In the genomic region with DNA sequence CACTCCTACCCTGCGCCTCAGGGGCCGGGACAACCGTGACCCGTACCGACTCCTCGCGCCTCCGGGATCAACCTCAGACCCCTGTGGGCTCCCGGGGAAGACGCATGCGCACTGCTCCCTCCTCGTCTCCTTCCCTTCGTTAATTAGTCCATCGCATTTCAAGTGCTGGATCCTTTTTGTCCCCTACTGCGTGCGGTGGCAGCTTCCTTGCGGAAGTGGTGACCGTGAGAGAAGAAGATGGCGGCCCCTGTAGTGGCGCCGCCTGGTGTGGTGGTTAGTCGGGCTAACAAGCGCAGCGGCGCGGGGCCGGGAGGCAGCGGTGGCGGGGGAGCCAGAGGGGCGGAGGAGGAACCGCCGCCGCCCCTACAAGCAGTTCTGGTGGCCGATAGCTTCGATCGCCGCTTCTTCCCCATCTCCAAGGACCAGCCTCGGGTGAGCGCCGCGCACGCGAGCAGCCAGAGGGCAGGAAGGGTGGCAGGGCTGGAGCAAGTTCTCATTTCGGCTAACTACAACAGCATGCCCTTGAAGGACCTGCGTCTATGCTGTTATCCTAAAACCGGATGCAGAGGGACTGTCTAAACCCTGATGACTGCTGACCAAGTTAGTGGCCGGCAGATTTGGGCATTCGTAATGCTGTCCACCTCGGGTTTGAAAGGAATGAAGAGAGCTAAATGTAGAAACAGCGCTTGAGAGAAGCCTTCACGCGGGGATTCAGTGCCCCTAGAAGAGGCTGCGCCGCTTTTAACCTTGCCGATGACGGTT, we compare ENCODE assay signal across 1 cellular context.
TF ChIP-seq lines count a peak whose summit lies in the region.

A gene (plus strand): TSS at position 210 of the 762 bp plus-strand sequence. CDS start 28 bp downstream, at position 238.

TF ChIP-seq in HepG2, 621 proteins besides CTCF, POLR2A, EP300 and RAD21 (continued from another document and continues in another):
- TF ChIP-seq, protein P1, sequence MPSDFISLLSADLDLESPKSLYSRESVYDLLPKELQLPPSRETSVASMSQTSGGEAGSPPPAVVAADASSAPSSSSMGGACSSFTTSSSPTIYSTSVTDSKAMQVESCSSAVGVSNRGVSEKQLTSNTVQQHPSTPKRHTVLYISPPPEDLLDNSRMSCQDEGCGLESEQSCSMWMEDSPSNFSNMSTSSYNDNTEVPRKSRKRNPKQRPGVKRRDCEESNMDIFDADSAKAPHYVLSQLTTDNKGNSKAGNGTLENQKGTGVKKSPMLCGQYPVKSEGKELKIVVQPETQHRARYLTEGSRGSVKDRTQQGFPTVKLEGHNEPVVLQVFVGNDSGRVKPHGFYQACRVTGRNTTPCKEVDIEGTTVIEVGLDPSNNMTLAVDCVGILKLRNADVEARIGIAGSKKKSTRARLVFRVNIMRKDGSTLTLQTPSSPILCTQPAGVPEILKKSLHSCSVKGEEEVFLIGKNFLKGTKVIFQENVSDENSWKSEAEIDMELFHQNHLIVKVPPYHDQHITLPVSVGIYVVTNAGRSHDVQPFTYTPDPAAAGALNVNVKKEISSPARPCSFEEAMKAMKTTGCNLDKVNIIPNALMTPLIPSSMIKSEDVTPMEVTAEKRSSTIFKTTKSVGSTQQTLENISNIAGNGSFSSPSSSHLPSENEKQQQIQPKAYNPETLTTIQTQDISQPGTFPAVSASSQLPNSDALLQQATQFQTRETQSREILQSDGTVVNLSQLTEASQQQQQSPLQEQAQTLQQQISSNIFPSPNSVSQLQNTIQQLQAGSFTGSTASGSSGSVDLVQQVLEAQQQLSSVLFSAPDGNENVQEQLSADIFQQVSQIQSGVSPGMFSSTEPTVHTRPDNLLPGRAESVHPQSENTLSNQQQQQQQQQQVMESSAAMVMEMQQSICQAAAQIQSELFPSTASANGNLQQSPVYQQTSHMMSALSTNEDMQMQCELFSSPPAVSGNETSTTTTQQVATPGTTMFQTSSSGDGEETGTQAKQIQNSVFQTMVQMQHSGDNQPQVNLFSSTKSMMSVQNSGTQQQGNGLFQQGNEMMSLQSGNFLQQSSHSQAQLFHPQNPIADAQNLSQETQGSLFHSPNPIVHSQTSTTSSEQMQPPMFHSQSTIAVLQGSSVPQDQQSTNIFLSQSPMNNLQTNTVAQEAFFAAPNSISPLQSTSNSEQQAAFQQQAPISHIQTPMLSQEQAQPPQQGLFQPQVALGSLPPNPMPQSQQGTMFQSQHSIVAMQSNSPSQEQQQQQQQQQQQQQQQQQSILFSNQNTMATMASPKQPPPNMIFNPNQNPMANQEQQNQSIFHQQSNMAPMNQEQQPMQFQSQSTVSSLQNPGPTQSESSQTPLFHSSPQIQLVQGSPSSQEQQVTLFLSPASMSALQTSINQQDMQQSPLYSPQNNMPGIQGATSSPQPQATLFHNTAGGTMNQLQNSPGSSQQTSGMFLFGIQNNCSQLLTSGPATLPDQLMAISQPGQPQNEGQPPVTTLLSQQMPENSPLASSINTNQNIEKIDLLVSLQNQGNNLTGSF (CRISPR knock-in tag; IDR thresholded peaks at IDR 0.05) = no peak
- no peak; the same call in 1 of the 2 replicates for TF ChIP-seq MEIS2 (CRISPR knock-in tag; IDR thresholded peaks at IDR 0.05)
- TF ChIP-seq, protein P2, sequence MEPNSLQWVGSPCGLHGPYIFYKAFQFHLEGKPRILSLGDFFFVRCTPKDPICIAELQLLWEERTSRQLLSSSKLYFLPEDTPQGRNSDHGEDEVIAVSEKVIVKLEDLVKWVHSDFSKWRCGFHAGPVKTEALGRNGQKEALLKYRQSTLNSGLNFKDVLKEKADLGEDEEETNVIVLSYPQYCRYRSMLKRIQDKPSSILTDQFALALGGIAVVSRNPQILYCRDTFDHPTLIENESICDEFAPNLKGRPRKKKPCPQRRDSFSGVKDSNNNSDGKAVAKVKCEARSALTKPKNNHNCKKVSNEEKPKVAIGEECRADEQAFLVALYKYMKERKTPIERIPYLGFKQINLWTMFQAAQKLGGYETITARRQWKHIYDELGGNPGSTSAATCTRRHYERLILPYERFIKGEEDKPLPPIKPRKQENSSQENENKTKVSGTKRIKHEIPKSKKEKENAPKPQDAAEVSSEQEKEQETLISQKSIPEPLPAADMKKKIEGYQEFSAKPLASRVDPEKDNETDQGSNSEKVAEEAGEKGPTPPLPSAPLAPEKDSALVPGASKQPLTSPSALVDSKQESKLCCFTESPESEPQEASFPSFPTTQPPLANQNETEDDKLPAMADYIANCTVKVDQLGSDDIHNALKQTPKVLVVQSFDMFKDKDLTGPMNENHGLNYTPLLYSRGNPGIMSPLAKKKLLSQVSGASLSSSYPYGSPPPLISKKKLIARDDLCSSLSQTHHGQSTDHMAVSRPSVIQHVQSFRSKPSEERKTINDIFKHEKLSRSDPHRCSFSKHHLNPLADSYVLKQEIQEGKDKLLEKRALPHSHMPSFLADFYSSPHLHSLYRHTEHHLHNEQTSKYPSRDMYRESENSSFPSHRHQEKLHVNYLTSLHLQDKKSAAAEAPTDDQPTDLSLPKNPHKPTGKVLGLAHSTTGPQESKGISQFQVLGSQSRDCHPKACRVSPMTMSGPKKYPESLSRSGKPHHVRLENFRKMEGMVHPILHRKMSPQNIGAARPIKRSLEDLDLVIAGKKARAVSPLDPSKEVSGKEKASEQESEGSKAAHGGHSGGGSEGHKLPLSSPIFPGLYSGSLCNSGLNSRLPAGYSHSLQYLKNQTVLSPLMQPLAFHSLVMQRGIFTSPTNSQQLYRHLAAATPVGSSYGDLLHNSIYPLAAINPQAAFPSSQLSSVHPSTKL (CRISPR knock-in tag; IDR thresholded peaks at IDR 0.05) = peak; percentile 65; the same call in 1 of the 2 replicates
- TF ChIP-seq HIVEP1 (CRISPR knock-in tag; IDR thresholded peaks at IDR 0.05) = 0 out of 2 replicates have a peak, but pooled peaks have one; percentile 27
- no peak for TF ChIP-seq ZNF160 (CRISPR knock-in tag; IDR thresholded peaks at IDR 0.05)
- TF ChIP-seq TSC22D2 (CRISPR knock-in tag; IDR thresholded peaks at IDR 0.05; ENCODE audit: borderline replicate concordance) = no peak
- TF ChIP-seq ZNF274 (CRISPR knock-in tag; IDR thresholded peaks at IDR 0.05) = peak; percentile 22; the same call in 1 of the 2 replicates
- TF ChIP-seq, protein P3, sequence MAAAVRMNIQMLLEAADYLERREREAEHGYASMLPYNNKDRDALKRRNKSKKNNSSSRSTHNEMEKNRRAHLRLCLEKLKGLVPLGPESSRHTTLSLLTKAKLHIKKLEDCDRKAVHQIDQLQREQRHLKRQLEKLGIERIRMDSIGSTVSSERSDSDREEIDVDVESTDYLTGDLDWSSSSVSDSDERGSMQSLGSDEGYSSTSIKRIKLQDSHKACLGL (CRISPR knock-in tag; IDR thresholded peaks at IDR 0.05) = peak; percentile 75; the same call in 1 of the 2 replicates
- no peak for TF ChIP-seq PRMT3 (CRISPR knock-in tag; IDR thresholded peaks at IDR 0.05; ENCODE audit: borderline replicate concordance, low read depth)
- TF ChIP-seq, protein P4, sequence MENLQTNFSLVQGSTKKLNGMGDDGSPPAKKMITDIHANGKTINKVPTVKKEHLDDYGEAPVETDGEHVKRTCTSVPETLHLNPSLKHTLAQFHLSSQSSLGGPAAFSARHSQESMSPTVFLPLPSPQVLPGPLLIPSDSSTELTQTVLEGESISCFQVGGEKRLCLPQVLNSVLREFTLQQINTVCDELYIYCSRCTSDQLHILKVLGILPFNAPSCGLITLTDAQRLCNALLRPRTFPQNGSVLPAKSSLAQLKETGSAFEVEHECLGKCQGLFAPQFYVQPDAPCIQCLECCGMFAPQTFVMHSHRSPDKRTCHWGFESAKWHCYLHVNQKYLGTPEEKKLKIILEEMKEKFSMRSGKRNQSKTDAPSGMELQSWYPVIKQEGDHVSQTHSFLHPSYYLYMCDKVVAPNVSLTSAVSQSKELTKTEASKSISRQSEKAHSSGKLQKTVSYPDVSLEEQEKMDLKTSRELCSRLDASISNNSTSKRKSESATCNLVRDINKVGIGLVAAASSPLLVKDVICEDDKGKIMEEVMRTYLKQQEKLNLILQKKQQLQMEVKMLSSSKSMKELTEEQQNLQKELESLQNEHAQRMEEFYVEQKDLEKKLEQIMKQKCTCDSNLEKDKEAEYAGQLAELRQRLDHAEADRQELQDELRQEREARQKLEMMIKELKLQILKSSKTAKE (CRISPR knock-in tag; IDR thresholded peaks at IDR 0.05; ENCODE audit: borderline replicate concordance) = no peak
- no peak for TF ChIP-seq TRIM24 (CRISPR knock-in tag; IDR thresholded peaks at IDR 0.05)
- no peak for TF ChIP-seq ZNF234 (CRISPR knock-in tag; conservative IDR thresholded peaks at IDR 0.05)
- no peak for TF ChIP-seq ZNF761 (CRISPR knock-in tag; conservative IDR thresholded peaks at IDR 0.05)
- peak; percentile 88 for TF ChIP-seq MED8 (CRISPR knock-in tag; IDR thresholded peaks at IDR 0.05; ENCODE audit: insufficient replicate concordance)
- no peak for TF ChIP-seq ZNF296 (CRISPR knock-in tag; conservative IDR thresholded peaks at IDR 0.05)
- TF ChIP-seq ZNF225 (CRISPR knock-in tag; IDR thresholded peaks at IDR 0.05) = no peak
- TF ChIP-seq MIXL1 (CRISPR knock-in tag; IDR thresholded peaks at IDR 0.05) = peak; percentile 100
- TF ChIP-seq FOXJ3 (CRISPR knock-in tag; IDR thresholded peaks at IDR 0.05; ENCODE audit: borderline replicate concordance) = no peak
- TF ChIP-seq PCBP2 (optimal IDR thresholded peaks at IDR 0.05; ENCODE audit: low read depth, low read length, poor library complexity, severe bottlenecking) = no peak
- TF ChIP-seq ADNP (CRISPR knock-in tag; IDR thresholded peaks at IDR 0.05) = no peak
- peak; percentile 76 for TF ChIP-seq U2AF1 (optimal IDR thresholded peaks at IDR 0.05; ENCODE audit: low read depth, low read length)
- 0 out of 2 replicates have a peak, but pooled peaks have one; percentile 19 for TF ChIP-seq ZNF777 (CRISPR knock-in tag; IDR thresholded peaks at IDR 0.05)
- TF ChIP-seq GZF1 (CRISPR knock-in tag; IDR thresholded peaks at IDR 0.05) = peak; percentile 78; the same call in 1 of the 2 replicates
- peak; percentile 23 for TF ChIP-seq SKI (IDR thresholded peaks at IDR 0.05; ENCODE audit: partially characterized antibody)
- TF ChIP-seq TCF7 (IDR thresholded peaks at IDR 0.05; ENCODE audit: low read depth) = no peak
- TF ChIP-seq, protein P5, sequence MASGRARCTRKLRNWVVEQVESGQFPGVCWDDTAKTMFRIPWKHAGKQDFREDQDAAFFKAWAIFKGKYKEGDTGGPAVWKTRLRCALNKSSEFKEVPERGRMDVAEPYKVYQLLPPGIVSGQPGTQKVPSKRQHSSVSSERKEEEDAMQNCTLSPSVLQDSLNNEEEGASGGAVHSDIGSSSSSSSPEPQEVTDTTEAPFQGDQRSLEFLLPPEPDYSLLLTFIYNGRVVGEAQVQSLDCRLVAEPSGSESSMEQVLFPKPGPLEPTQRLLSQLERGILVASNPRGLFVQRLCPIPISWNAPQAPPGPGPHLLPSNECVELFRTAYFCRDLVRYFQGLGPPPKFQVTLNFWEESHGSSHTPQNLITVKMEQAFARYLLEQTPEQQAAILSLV (CRISPR knock-in tag; IDR thresholded peaks at IDR 0.05; ENCODE audit: borderline replicate concordance) = peak; percentile 50; the same call in 1 of the 2 replicates
- no peak for TF ChIP-seq IKZF1 (IDR thresholded peaks at IDR 0.05)
- TF ChIP-seq ISX (CRISPR knock-in tag; conservative IDR thresholded peaks at IDR 0.05) = 0 out of 2 replicates have a peak, but pooled peaks have one; percentile 11
- TF ChIP-seq CC2D1A (CRISPR knock-in tag; IDR thresholded peaks at IDR 0.05) = no peak
- TF ChIP-seq MEF2D (CRISPR knock-in tag; IDR thresholded peaks at IDR 0.05) = peak; percentile 13; the same call in 1 of the 2 replicates
- peak; percentile 98 for TF ChIP-seq KAT7 (CRISPR knock-in tag; IDR thresholded peaks at IDR 0.05; ENCODE audit: borderline replicate concordance)
- peak; percentile 70 for TF ChIP-seq ZMYM3 (CRISPR knock-in tag; IDR thresholded peaks at IDR 0.05)
- TF ChIP-seq SIN3A (IDR thresholded peaks at IDR 0.05; ENCODE audit: borderline replicate concordance, low read depth, low read length) = peak; percentile 94
- TF ChIP-seq HNRNPK (IDR thresholded peaks at IDR 0.05; ENCODE audit: low read depth, low read length, poor library complexity, severe bottlenecking) = no peak
- no peak for TF ChIP-seq MATR3 (CRISPR knock-in tag; IDR thresholded peaks at IDR 0.05)
- no peak for TF ChIP-seq PAWR (CRISPR knock-in tag; IDR thresholded peaks at IDR 0.05; ENCODE audit: borderline replicate concordance)
- no peak for TF ChIP-seq ZNF333 (CRISPR knock-in tag; IDR thresholded peaks at IDR 0.05; ENCODE audit: borderline replicate concordance)
- TF ChIP-seq, protein P6, sequence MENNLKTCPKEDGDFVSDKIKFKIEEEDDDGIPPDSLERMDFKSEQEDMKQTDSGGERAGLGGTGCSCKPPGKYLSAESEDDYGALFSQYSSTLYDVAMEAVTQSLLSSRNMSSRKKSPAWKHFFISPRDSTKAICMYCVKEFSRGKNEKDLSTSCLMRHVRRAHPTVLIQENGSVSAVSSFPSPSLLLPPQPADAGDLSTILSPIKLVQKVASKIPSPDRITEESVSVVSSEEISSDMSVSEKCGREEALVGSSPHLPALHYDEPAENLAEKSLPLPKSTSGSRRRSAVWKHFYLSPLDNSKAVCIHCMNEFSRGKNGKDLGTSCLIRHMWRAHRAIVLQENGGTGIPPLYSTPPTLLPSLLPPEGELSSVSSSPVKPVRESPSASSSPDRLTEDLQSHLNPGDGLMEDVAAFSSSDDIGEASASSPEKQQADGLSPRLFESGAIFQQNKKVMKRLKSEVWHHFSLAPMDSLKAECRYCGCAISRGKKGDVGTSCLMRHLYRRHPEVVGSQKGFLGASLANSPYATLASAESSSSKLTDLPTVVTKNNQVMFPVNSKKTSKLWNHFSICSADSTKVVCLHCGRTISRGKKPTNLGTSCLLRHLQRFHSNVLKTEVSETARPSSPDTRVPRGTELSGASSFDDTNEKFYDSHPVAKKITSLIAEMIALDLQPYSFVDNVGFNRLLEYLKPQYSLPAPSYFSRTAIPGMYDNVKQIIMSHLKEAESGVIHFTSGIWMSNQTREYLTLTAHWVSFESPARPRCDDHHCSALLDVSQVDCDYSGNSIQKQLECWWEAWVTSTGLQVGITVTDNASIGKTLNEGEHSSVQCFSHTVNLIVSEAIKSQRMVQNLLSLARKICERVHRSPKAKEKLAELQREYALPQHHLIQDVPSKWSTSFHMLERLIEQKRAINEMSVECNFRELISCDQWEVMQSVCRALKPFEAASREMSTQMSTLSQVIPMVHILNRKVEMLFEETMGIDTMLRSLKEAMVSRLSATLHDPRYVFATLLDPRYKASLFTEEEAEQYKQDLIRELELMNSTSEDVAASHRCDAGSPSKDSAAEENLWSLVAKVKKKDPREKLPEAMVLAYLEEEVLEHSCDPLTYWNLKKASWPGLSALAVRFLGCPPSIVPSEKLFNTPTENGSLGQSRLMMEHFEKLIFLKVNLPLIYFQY (CRISPR knock-in tag; IDR thresholded peaks at IDR 0.05; ENCODE audit: borderline replicate concordance) = peak; percentile 55; the same call in 1 of the 2 replicates
- TF ChIP-seq ZNF329 (CRISPR knock-in tag; IDR thresholded peaks at IDR 0.05; ENCODE audit: low read depth) = no peak
- TF ChIP-seq NFKB2 (CRISPR knock-in tag; IDR thresholded peaks at IDR 0.05; ENCODE audit: borderline replicate concordance) = peak; percentile 29; the same call in 1 of the 2 replicates
- TF ChIP-seq SAFB2 (CRISPR knock-in tag; IDR thresholded peaks at IDR 0.05; ENCODE audit: borderline replicate concordance, low read depth) = no peak; the same call in 1 of the 2 replicates
- TF ChIP-seq SMYD3 (CRISPR knock-in tag; IDR thresholded peaks at IDR 0.05) = peak; percentile 12; the same call in 1 of the 2 replicates
